26 cellular contexts compared by ENCODE assay signal in the genomic region with DNA sequence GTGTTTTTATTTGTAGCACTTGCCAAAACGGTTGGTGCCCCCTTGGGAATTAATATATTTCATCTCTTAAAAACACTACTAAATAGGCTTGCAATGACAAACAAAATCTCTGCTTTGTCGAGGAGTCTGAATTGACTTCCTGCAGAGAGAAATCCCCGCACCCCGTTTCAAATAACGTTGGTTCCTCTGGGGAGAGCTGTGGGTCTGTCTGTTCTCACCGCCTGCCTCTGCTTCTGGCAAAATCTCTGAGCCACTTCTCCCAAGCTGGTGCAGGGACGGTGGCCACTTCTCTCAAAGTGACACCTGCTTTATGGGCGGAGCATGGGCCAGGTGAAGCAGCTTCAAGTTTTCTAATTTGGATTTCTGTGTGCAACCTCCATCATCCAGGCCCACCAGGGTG.
"Had no signal": no experiment of that assay in that cellular context is flagged by ENCODE, and none has a peak within 500 bp of the region (broad histone marks: within the 10 kb centered on the region; RNA-seq: fewer than 3 reads in every experiment).

No MANE protein-coding gene starts in this region.

- H3K27me3 Mint-ChIP-seq: activated CD4-positive, alpha-beta T cell treated with anti-CD3 and anti-CD28 coated beads, Interleukin-2, amount 10 ng/mL, durations not matched to agents 7 days and 5 days; activated naive CD8-positive, alpha-beta T cell had no signal

- H3K27ac ChIP-seq: brain microvascular endothelial cell, cardiac muscle cell, SJCRH30 had no signal

- H3K4me3 ChIP-seq: cardiac muscle cell, SJCRH30 had no signal

- H3K9me3 Mint-ChIP-seq: activated CD4-positive, alpha-beta T cell treated with anti-CD3 and anti-CD28 coated beads, Interleukin-2, amount 10 ng/mL, durations not matched to agents 7 days and 5 days; activated CD8-positive, alpha-beta T cell treated with anti-CD3 and anti-CD28 coated beads for 36 hours; T-helper 1 cell treated with Interleukin-12 subunit alpha and Interleukin-12 subunit beta and Interleukin-4 antibody, amounts not matched to agents 30 μg/mL and 1 μg/mL, for 36 hours had no signal

- H3K9me3 ChIP-seq: SJCRH30 had no signal

- H3K27ac Mint-ChIP-seq: activated CD8-positive, alpha-beta T cell treated with anti-CD3 and anti-CD28 coated beads for 36 hours; activated naive CD8-positive, alpha-beta T cell; T-helper 1 cell treated with Interleukin-12 subunit alpha and Interleukin-12 subunit beta and Interleukin-4 antibody, amounts not matched to agents 30 μg/mL and 1 μg/mL, for 36 hours had no signal

- H3K36me3 ChIP-seq: brain microvascular endothelial cell, cardiac muscle cell, SJCRH30 had no signal

- H3K4me1 ChIP-seq: SJCRH30 had no signal

- H3K4me3 Mint-ChIP-seq: activated CD4-positive, alpha-beta T cell treated with anti-CD3 and anti-CD28 coated beads, Interleukin-2, amount 10 ng/mL, durations not matched to agents 7 days and 5 days; activated CD8-positive, alpha-beta T cell treated with anti-CD3 and anti-CD28 coated beads for 36 hours; activated naive CD8-positive, alpha-beta T cell; T-helper 1 cell treated with Interleukin-12 subunit alpha and Interleukin-12 subunit beta and Interleukin-4 antibody, amounts not matched to agents 30 μg/mL and 1 μg/mL, for 36 hours had no signal

- DNase-seq: activated CD4-positive, alpha-beta T cell treated with anti-CD3 and anti-CD28 coated beads, Interleukin-2, amount 10 ng/mL, durations not matched to agents 7 days and 5 days; activated CD4-positive, CD25-positive, alpha-beta regulatory T cell treated with anti-CD3 and anti-CD28 coated beads, Interleukin-2, amount 50 U/mL, for 72 hours; activated CD8-positive, alpha-beta memory T cell treated with anti-CD3 and anti-CD28 coated beads, Interleukin-2, amount 50 U/mL, for 48 hours; activated CD8-positive, alpha-beta T cell treated with anti-CD3 and anti-CD28 coated beads for 36 hours; activated effector memory CD4-positive, alpha-beta T cell treated with Interleukin-2 at 50 U/mL for 16 hours; activated naive CD4-positive, alpha-beta T cell treated with Interleukin-2 at 50 U/mL for 16 hours; activated T-cell treated with anti-CD3 and anti-CD28 coated beads, Interleukin-2, amount 50 U/mL, for 1 hour; amygdala; brain microvascular endothelial cell; IMR-90; Kasumi-1; KBM-7; NCI-H1105 treated with DMSO at 0.1 percent for 48 hours; NCI-H1694; NCI-H2029; NCI-H2171 treated with DMSO at 0.1 percent for 48 hours; NCI-H226; NCI-H69; NK-92 treated with Interleukin-12 subunit alpha and Interleukin-12 subunit beta, amount 100 ng/mL, for 24 hours; OCI-M1; Right ventricle myocardium superior; RPMI8226; SJCRH30 had no signal

- H3K27me3 ChIP-seq: brain microvascular endothelial cell, cardiac muscle cell, SJCRH30 had no signal
